ENCODE assay signal across 8 cellular contexts in genomic region chr10:101120884-101121660, GRCh38. TPM values are rescaled to one million over a fixed set of nuclear protein-coding genes. Genes with fewer than 3 reads are reported as not detected.
A peak's percentile ranks its signal among the peaks of the same experiment; 100 is the strongest.
DNase-seq lines count a peak whose midpoint lies in the region; ATAC-seq, FAIRE-seq and TF ChIP-seq lines count a peak whose summit lies in the region.

No MANE protein-coding gene starts in this region.

- H3K18ac ChIP-seq in mesenchymal stem cell (ENCODE audit: low read depth in 1 of 2, low read length in 2 of 2) = no peak overlapping the region

- H3K4ac ChIP-seq in mesenchymal stem cell (ENCODE audit: low read depth in 1 of 2, low read length in 2 of 2) = no peak overlapping the region

- H3K14ac ChIP-seq in mesenchymal stem cell (ENCODE audit: low read length in 2 of 2) = no peak overlapping the region

- intact Hi-C loops in CD14-positive monocyte (cut with micrococcal nuclease) = no loop called here
- intact Hi-C loops in GM12878 (cut with micrococcal nuclease; ENCODE audit: unreplicated experiment) = no loop called here

- H3K79me2 ChIP-seq in GM12878 (ENCODE audit: control insufficient read depth, insufficient read depth, low read length) = no peaks in the 10 kb centered on the region

- no peaks in the 10 kb centered on the region for H3K36me3 ChIP-seq in HUES6 (ENCODE audit: control insufficient read depth, insufficient read depth, low read length)
- H3K36me3 ChIP-seq in GM12878 (ENCODE audit: control insufficient read depth in 2 of 2, insufficient read depth in 2 of 2, low read length in 1 of 2) = no peaks in the 10 kb centered on the region
- no peaks in the 10 kb centered on the region for H3K36me3 ChIP-seq in mesenchymal stem cell (ENCODE audit: control insufficient read depth in 1 of 2, insufficient read depth in 2 of 2, low read depth in 1 of 2, low read length in 2 of 2)
- H3K36me3 ChIP-seq in upper lobe of left lung = no peaks in the 10 kb centered on the region

- H3K9me3 Mint-ChIP-seq in CD14-positive monocyte = peaks cover 0 to 15% (median 6%) of the 10 kb centered on the region in 7 donors

- H3K27me3 ChIP-seq in HUES6 (ENCODE audit: control insufficient read depth, insufficient read depth, low read length) (peaks cover 99% of the 10 kb centered on the region), GM12878 (replicated peaks in 1 of 2; ENCODE audit: control insufficient read depth in 2 of 2, insufficient read depth in 2 of 2, low read length in 1 of 2) (peaks cover 19 to 25% of the 10 kb centered on the region in 2 experiments), mesenchymal stem cell (ENCODE audit: control insufficient read depth in 1 of 2, insufficient read depth in 1 of 2, low read length in 2 of 2) (peaks cover 84 to 99% of the 10 kb centered on the region in 2 experiments), upper lobe of left lung (peaks cover 0 to 45% (median 27%) of the 10 kb centered on the region in 4 donors)

- no peaks in the 10 kb centered on the region for H3K79me1 ChIP-seq in mesenchymal stem cell (replicated peaks; ENCODE audit: low read length, poor library complexity, severe bottlenecking)

- CTCF ChIA-PET in GM12878 (lab: Yijun Ruan, JAX) = no interaction called here

- TF ChIP-seq POLR2A in GM12878 (IDR thresholded peaks at IDR 0.05; ENCODE audit: low read depth, low read length) (0 out of 2 replicates have a peak, but pooled peaks have one; percentile 27), upper lobe of left lung (IDR thresholded peaks at IDR 0.05) (no peak)

- H4K91ac ChIP-seq in mesenchymal stem cell (ENCODE audit: low read length) = no peak overlapping the region

- H3K27ac Mint-ChIP-seq in CD14-positive monocyte = peak overlapping the region in 4 of 7 donors; percentile 25 to 81 (median 74)

- no peak overlapping the region for H2BK120ac ChIP-seq in mesenchymal stem cell (ENCODE audit: low read depth, low read length)

- ATAC-seq in GM12878 (peak; percentile 86), upper lobe of left lung (ENCODE audit: low FRiP score in 2 of 2) (peak in 1 of 2 donors; percentile 60)

- peaks cover 16% of the 10 kb centered on the region for H3K4me1 Mint-ChIP-seq in CD14-positive monocyte

- H3K4me1 ChIP-seq in HUES6 (ENCODE audit: control insufficient read depth, insufficient read depth, low read length) (0 out of 2 replicates have a peak, but pooled peaks cover 5% of the 10 kb centered on the region), GM12878 (ENCODE audit: control insufficient read depth, insufficient read depth, low read length) (no peaks in the 10 kb centered on the region; the same call in 1 of the 2 replicates), mesenchymal stem cell (ENCODE audit: control insufficient read depth, insufficient read depth, low read depth, low read length) (peaks cover 16% of the 10 kb centered on the region), upper lobe of left lung (peaks cover 16 to 28% (median 22%) of the 10 kb centered on the region in 4 donors)

- DNase-seq in CD14-positive monocyte (ENCODE audit: low spot score) (no peak), GM12878 (ENCODE audit: low read depth, low spot score) (no peak), mesenchymal stem cell (no peak), upper lobe of left lung (peak in 1 of 2 donors; percentile 87), NCI-H2196 treated with DMSO at 0.1 percent for 48 hours (lab: John Stamatoyannopoulos, UW; ENCODE audit: unreplicated experiment) (no peak), DMS 273 treated with DMSO at 0.1 percent for 48 hours (lab: John Stamatoyannopoulos, UW) (no peak), NCI-H187 (lab: John Stamatoyannopoulos, UW) (no peak)

- peak overlapping the region; percentile 28 for H4K8ac ChIP-seq in mesenchymal stem cell (ENCODE audit: low read length)

- H2BK5ac ChIP-seq in mesenchymal stem cell (ENCODE audit: low read depth, low read length, poor library complexity, severe bottlenecking) = no peak overlapping the region

- H3K27ac ChIP-seq in HUES6 (ENCODE audit: low read depth, low read length) (no peak overlapping the region), GM12878 (ENCODE audit: control insufficient read depth, insufficient read depth) (no peak overlapping the region), mesenchymal stem cell (ENCODE audit: low read length, poor library complexity, severe bottlenecking) (no peak overlapping the region), upper lobe of left lung (no peak overlapping the region)

- in situ Hi-C loops in GM12878 (cut with MboI) = no loop called here

- H2AFZ ChIP-seq in GM12878 (ENCODE audit: control insufficient read depth, low read depth, low read length) (peak overlapping the region; percentile 77), mesenchymal stem cell (ENCODE audit: low read depth, low read length) (peak overlapping the region; percentile 18)

- H3K23ac ChIP-seq in mesenchymal stem cell (ENCODE audit: low read length in 2 of 2) = no peak overlapping the region

- TF ChIP-seq RAD21 in GM12878 (IDR thresholded peaks at IDR 0.05; ENCODE audit: insufficient read depth, low read depth, low read length) = no peak

- POLR2A ChIA-PET in GM12878 (lab: Charles Lee) = no interaction called here

- no peak for TF ChIP-seq CTCF in CD14-positive monocyte (IDR thresholded peaks at IDR 0.05)
- no peak for TF ChIP-seq CTCF in GM12878 (IDR thresholded peaks at IDR 0.05 in 2 of 3, conservative IDR thresholded peaks at IDR 0.05 in 1 of 3; ENCODE audit: control insufficient read depth in 2 of 3, extremely low read depth in 1 of 3, insufficient read depth in 1 of 3, low read depth in 3 of 3, low read length in 3 of 3)
- no peak for TF ChIP-seq CTCF in upper lobe of left lung (IDR thresholded peaks at IDR 0.05)

- peak overlapping the region; percentile 93 for H3K4me2 ChIP-seq in GM12878 (ENCODE audit: control insufficient read depth, insufficient read depth)
- peak overlapping the region; percentile 92 for H3K4me2 ChIP-seq in mesenchymal stem cell (ENCODE audit: low read length, poor library complexity, severe bottlenecking)

- BruUV-seq in GM12878 (replicated peaks; lab: Mats Ljungman, UMichigan) = no TSS peak

- no peak overlapping the region for H2AK5ac ChIP-seq in mesenchymal stem cell (ENCODE audit: low read length, severe bottlenecking)

- peaks cover 7 to 10% of the 10 kb centered on the region in 2 donors for H3K36me3 Mint-ChIP-seq in CD14-positive monocyte

- RAD21 ChIA-PET in GM12878 (lab: Charles Lee; ENCODE audit: unreplicated experiment) = no interaction called here

- no peaks in the 10 kb centered on the region for H4K20me1 ChIP-seq in GM12878 (ENCODE audit: control insufficient read depth, insufficient read depth)

- H2BK12ac ChIP-seq in mesenchymal stem cell (ENCODE audit: low read length in 2 of 2) = no peak overlapping the region

- 17% methylated on average over 41 of the region's 41 CpGs for WGBS in GM12878 (ENCODE audit: insufficient coverage, insufficient replicate concordance, low lambda C conversion rate, missing lambda C conversion rate)
- 18% methylated on average over 29 of the region's 41 CpGs for WGBS in mesenchymal stem cell
- 8 to 13% methylated on average over 37 to 40 of the region's 41 CpGs for WGBS in upper lobe of left lung, 2 donors

- peaks cover 87 to 98% (median 88%) of the 10 kb centered on the region in 3 donors for H3K27me3 Mint-ChIP-seq in CD14-positive monocyte (ENCODE audit: low read depth in 3 of 3)

- FAIRE-seq in GM12878 (lab: Jason Lieb, UNC) = no peak

- H3K9ac ChIP-seq in HUES6 (ENCODE audit: low read length) (no peak overlapping the region), GM12878 (ENCODE audit: control insufficient read depth, insufficient read depth, low read length) (peak overlapping the region; percentile 51; the same call in 1 of the 2 replicates), mesenchymal stem cell (ENCODE audit: low read length) (peak overlapping the region; percentile 61)

- H3K9me3 ChIP-seq in HUES6 (ENCODE audit: control insufficient read depth, insufficient read depth, low read depth, low read length) = no peaks in the 10 kb centered on the region
- H3K9me3 ChIP-seq in GM12878 (replicated peaks; ENCODE audit: control insufficient read depth, insufficient read depth, low read length) = no peaks in the 10 kb centered on the region
- H3K9me3 ChIP-seq in mesenchymal stem cell (ENCODE audit: control insufficient read depth, low read length) = no peaks in the 10 kb centered on the region
- no peaks in the 10 kb centered on the region for H3K9me3 ChIP-seq in upper lobe of left lung

- SMC1A ChIA-PET in GM12878 (lab: Charles Lee; ENCODE audit: uncharacterized antibody, unreplicated experiment) = interaction anchor here (0.7 kb wide), 1 partner anchor 26 kb away, joined by 3 read pairs; no protein-coding TSS in a partner anchor

- H3K4me3 ChIP-seq in HUES6 (ENCODE audit: low read depth, low read length) (peak overlapping the region; percentile 55), GM12878 (peak overlapping the region; percentile 61; the same call in 1 of the 2 replicates), mesenchymal stem cell (ENCODE audit: insufficient read depth in 1 of 2, low read depth in 1 of 2, low read length in 2 of 2) (peak overlapping the region; percentile 37 to 81), upper lobe of left lung (peak overlapping the region; percentile 3 to 61 (median 44))

- TF ChIP-seq EP300 in GM12878 (IDR thresholded peaks at IDR 0.05; ENCODE audit: borderline replicate concordance in 1 of 2, control insufficient read depth in 1 of 2, low read depth in 2 of 2, low read length in 2 of 2) (no peak), upper lobe of left lung (IDR thresholded peaks at IDR 0.05) (no peak)

- no peak overlapping the region for H2BK15ac ChIP-seq in mesenchymal stem cell (ENCODE audit: low read depth, poor library complexity, severe bottlenecking)

- H3K4me3 Mint-ChIP-seq in CD14-positive monocyte = peak overlapping the region; percentile 94 to 100

RNA-seq across cellular contexts. Expression of gene TLX1, which starts 10.0 kb away (rescaled TPM):
- not detected for polyA plus RNA-seq in CD14-positive monocyte
- total RNA-seq in GM12878 (2013; cell fraction: nucleolus; rRNA removed) = not detected in 2 replicates
- total RNA-seq in GM12878 (2014; rRNA removed) = not detected in 2 replicates
- total RNA-seq in GM12878 (2014; rRNA removed; fragmentation: Illumina TruSeq; extraction: Trizol) = not detected in 2 replicates
- total RNA-seq in GM12878 (2021) = not detected in 2 replicates
- not detected for polyA plus RNA-seq in GM12878 (2011; ENCODE audit: low read depth)
- polyA plus RNA-seq in GM12878 (2011; rRNA removed) = not detected in 2 replicates
- not detected in 2 replicates for polyA plus RNA-seq in GM12878 (2011; cell fraction: cytosol; rRNA removed)
- polyA plus RNA-seq in GM12878 (2011; cell fraction: nucleus; rRNA removed) = not detected in 2 replicates
- not detected in 2 replicates for polyA plus RNA-seq in GM12878 (2012)
- polyA plus RNA-seq in GM12878 (2014; fragmentation: Illumina TruSeq; extraction: Trizol) = not detected in 2 replicates
- polyA plus RNA-seq in GM12878 (2014; fragmentation: Nextera tagmentation; extraction: Ambion mirVana) = not detected
- polyA plus RNA-seq in GM12878 (2014; rRNA removed) = not detected in 2 replicates
- polyA plus RNA-seq in GM12878 (2016; fragmentation: Nextera tagmentation; extraction: Ambion mirVana) = not detected
- polyA minus RNA-seq in GM12878 (2011; rRNA and poly(A)+ RNA removed) = 0.10 TPM in 1 of 2 replicates, not detected in the other
- not detected in 2 replicates for polyA minus RNA-seq in GM12878 (2011; cell fraction: cytosol; rRNA and poly(A)+ RNA removed)
- not detected in 2 replicates for polyA minus RNA-seq in GM12878 (2011; cell fraction: nucleus; rRNA and poly(A)+ RNA removed)
- polyA plus RNA-seq in mesenchymal stem cell (2013, experiment 1 of 2) = not detected
- not detected for polyA plus RNA-seq in mesenchymal stem cell (2013, experiment 2 of 2)
- not detected for total RNA-seq in upper lobe of left lung

RNA-seq across cellular contexts. Expression of gene KAZALD1, which starts 59.3 kb away (rescaled TPM):
- polyA plus RNA-seq in CD14-positive monocyte (under 1 TPM; 0.15 to 0.53 TPM), GM12878 (2011; rRNA removed) (1.1 and 2.2 TPM in 2 replicates), GM12878 (2014; fragmentation: Illumina TruSeq; extraction: Trizol) (0.90 and 1.0 TPM in 2 replicates), GM12878 (2014; fragmentation: Nextera tagmentation; extraction: Ambion mirVana) (under 1 TPM; 0.10 to 0.26 TPM), GM12878 (2014; rRNA removed) (3.1 and 3.5 TPM in 2 replicates), GM12878 (2016; fragmentation: Nextera tagmentation; extraction: Ambion mirVana) (1 to 10 TPM; 1.0 to 1.7 TPM)
- total RNA-seq in GM12878 (2013; cell fraction: nucleolus; rRNA removed) = 4.8 and 6.2 TPM in 2 replicates
- total RNA-seq in GM12878 (2014; rRNA removed) (2.3 and 2.8 TPM in 2 replicates), GM12878 (2014; rRNA removed; fragmentation: Illumina TruSeq; extraction: Trizol) (2.1 and 3.3 TPM in 2 replicates), GM12878 (2021) (4.3 and 4.7 TPM in 2 replicates), upper lobe of left lung (10 to 100 TPM in 3 of 6 donors, 1 to 10 TPM in 3; 3.8 to 11.9 (median 9.8) TPM)
- polyA plus RNA-seq in GM12878 (2011; ENCODE audit: low read depth) = 0.58 TPM
- 2.7 and 4.4 TPM in 2 replicates for polyA plus RNA-seq in GM12878 (2011; cell fraction: cytosol; rRNA removed)
- 7.6 and 12.3 TPM in 2 replicates for polyA plus RNA-seq in GM12878 (2011; cell fraction: nucleus; rRNA removed)
- polyA plus RNA-seq in GM12878 (2012) = 0.80 and 1.7 TPM in 2 replicates
- polyA minus RNA-seq in GM12878 (2011; rRNA and poly(A)+ RNA removed) = 1.2 and 4.7 TPM in 2 replicates
- 1.6 and 4.1 TPM in 2 replicates for polyA minus RNA-seq in GM12878 (2011; cell fraction: cytosol; rRNA and poly(A)+ RNA removed)
- 6.9 and 15.1 TPM in 2 replicates for polyA minus RNA-seq in GM12878 (2011; cell fraction: nucleus; rRNA and poly(A)+ RNA removed)
- 4.4 TPM for polyA plus RNA-seq in mesenchymal stem cell (2013, experiment 1 of 2)
- 3.9 TPM for polyA plus RNA-seq in mesenchymal stem cell (2013, experiment 2 of 2)
